Comparison of ENCODE assay signal across 1 cellular context in the genomic region with DNA sequence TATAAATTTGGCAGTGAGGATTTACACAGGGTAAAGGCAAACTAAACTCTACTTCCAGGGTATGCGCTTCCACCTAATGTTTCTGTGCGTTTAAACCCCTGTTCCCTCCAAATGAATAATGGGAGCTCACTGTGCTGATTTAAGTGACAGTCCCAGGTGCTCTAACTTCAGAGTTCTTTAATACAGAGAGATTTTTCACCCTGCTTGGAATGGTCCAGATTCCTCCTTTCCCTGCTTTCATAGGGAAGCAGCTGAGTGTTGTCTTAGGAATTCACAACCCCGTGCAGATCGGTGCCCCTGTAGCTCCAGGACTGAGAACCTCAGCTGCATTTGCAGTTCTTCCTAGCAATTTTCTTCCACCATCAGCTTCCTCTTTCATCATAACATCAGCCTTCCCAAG.
TF ChIP-seq lines count a peak whose summit lies in the region.

No MANE protein-coding gene starts in this region.

TF ChIP-seq in IMR-90, 13 proteins besides CTCF, POLR2A, EP300 and RAD21 (continued from another document):
- TF ChIP-seq RCOR1 (IDR thresholded peaks at IDR 0.05; ENCODE audit: insufficient replicate concordance, low read length): no peak
